In genomic region chr16:4414187-4414909, GRCh38 we compare ENCODE assay signal across 8 cellular contexts. TPM values are rescaled to one million over a fixed set of nuclear protein-coding genes. Genes with fewer than 3 reads are reported as not detected.
A peak's percentile ranks its signal among the peaks of the same experiment; 100 is the strongest.
DNase-seq lines count a peak whose midpoint lies in the region; ATAC-seq and TF ChIP-seq lines count a peak whose summit lies in the region.

No MANE protein-coding gene starts in this region.

- no peak overlapping the region for H3K4ac ChIP-seq in neuronal stem cell (ENCODE audit: low read length)

- H3K4me3 ChIP-seq in DND-41 (ENCODE audit: low read depth in 1 of 2, low read length in 2 of 2) (peak overlapping the region in 1 of 2 experiments; percentile 58; a peak in 1 of 4 replicates), neuronal stem cell (ENCODE audit: low read length in 2 of 2) (no peak overlapping the region)

- H3K4me1 ChIP-seq in DND-41 (ENCODE audit: insufficient read depth, low read length) = peaks cover 37% of the 10 kb centered on the region
- H3K4me1 ChIP-seq in neuronal stem cell (ENCODE audit: control insufficient read depth in 2 of 2, insufficient read depth in 1 of 2, low read depth in 1 of 2, low read length in 2 of 2) = peaks cover 8 to 16% of the 10 kb centered on the region in 2 donors

- no peak overlapping the region for H2BK5ac ChIP-seq in neuronal stem cell (ENCODE audit: low read length)

- peaks cover 52% of the 10 kb centered on the region for H4K20me1 ChIP-seq in DND-41 (ENCODE audit: insufficient read depth, low read length)

- H3K9ac ChIP-seq in DND-41 (ENCODE audit: low read depth, low read length) (peak overlapping the region; percentile 89), neuronal stem cell (ENCODE audit: low read depth, low read length, poor library complexity) (no peak overlapping the region)

- no CpG with 5 or more reads among the region's 7 CpGs for WGBS in neuronal stem cell (ENCODE audit: extremely low coverage in 2 of 2, insufficient read length in 2 of 2, insufficient replicate concordance in 1 of 2), 2 donors

- H3K27me3 ChIP-seq in DND-41 (ENCODE audit: insufficient read depth, low read length, poor library complexity) (no peaks in the 10 kb centered on the region), neuronal stem cell (ENCODE audit: control insufficient read depth in 3 of 3, insufficient read depth in 3 of 3, low read depth in 1 of 3, low read length in 3 of 3) (peaks cover 0 to 6% (median 0%) of the 10 kb centered on the region in 3 experiments)

- H3K27ac ChIP-seq in DND-41 (ENCODE audit: low read length) (no peak overlapping the region), neuronal stem cell (replicated peaks; ENCODE audit: low read length) (no peak overlapping the region)

- no peak overlapping the region for H3K18ac ChIP-seq in neuronal stem cell (ENCODE audit: low read length)

- H2AFZ ChIP-seq in DND-41 (ENCODE audit: low read depth, low read length) = no peak overlapping the region
- no peak overlapping the region for H2AFZ ChIP-seq in neuronal stem cell (ENCODE audit: low read length)

- H3K9me3 ChIP-seq in DND-41 (ENCODE audit: insufficient read depth, low read length, severe bottlenecking) (no peaks in the 10 kb centered on the region), neuronal stem cell (replicated peaks in 1 of 2; ENCODE audit: control insufficient read depth in 2 of 2, insufficient read depth in 1 of 2, low read depth in 1 of 2, low read length in 2 of 2) (no peaks in the 10 kb centered on the region)

- H2BK12ac ChIP-seq in neuronal stem cell (ENCODE audit: low read length) = no peak overlapping the region

- H3K23ac ChIP-seq in neuronal stem cell (ENCODE audit: low read depth, low read length, poor library complexity) = no peak overlapping the region

- no peak overlapping the region for H4K8ac ChIP-seq in neuronal stem cell (ENCODE audit: low read depth, low read length)

- H2BK15ac ChIP-seq in neuronal stem cell (ENCODE audit: low read length) = no peak overlapping the region

- no peak overlapping the region for H2AK5ac ChIP-seq in neuronal stem cell (ENCODE audit: low read depth, low read length)

- peaks cover 2% of the 10 kb centered on the region for H3K79me1 ChIP-seq in neuronal stem cell (ENCODE audit: low read depth, low read length)

- H2BK120ac ChIP-seq in neuronal stem cell (ENCODE audit: low read depth, low read length) = no peak overlapping the region

- DNase-seq in DND-41 (no peak), NCI-H146 (lab: John Stamatoyannopoulos, UW) (peak; percentile 56), omental fat pad (ENCODE audit: low spot score) (no peak), neuronal stem cell (ENCODE audit: low spot score) (no peak), NCI-H1436 treated with DMSO at 0.1 percent for 48 hours (lab: John Stamatoyannopoulos, UW) (no peak)
- peak; percentile 80 for DNase-seq in activated T-helper 9 cell treated with anti-CD3 and anti-CD28 coated beads, Interleukin-2, amount 50 U/mL, for 16 hours (ENCODE audit: low read depth)
- peak; percentile 39 to 56 for DNase-seq in stimulated activated CD4-positive, alpha-beta T cell treated with anti-CD3 and anti-CD28 coated beads, Interleukin-1b, Interleukin-23, amount 100 ng/mL, for 1 hour (ENCODE audit: low read depth in 2 of 2)

- peaks cover 40% of the 10 kb centered on the region for H3K36me3 ChIP-seq in DND-41 (ENCODE audit: insufficient read depth, low read length)
- H3K36me3 ChIP-seq in neuronal stem cell (replicated peaks in 1 of 2; ENCODE audit: control insufficient read depth in 2 of 2, insufficient read depth in 2 of 2, low read length in 2 of 2) = peaks cover 3 to 11% of the 10 kb centered on the region in 2 donors

- no peak overlapping the region for H3K14ac ChIP-seq in neuronal stem cell (ENCODE audit: low read length)

- no peak overlapping the region for H4K91ac ChIP-seq in neuronal stem cell (ENCODE audit: low read depth, low read length, poor library complexity)

- no peak for ATAC-seq in DND-41 (ENCODE audit: insufficient read depth, low read depth)
- peak; percentile 52 for ATAC-seq in GM21528 (IDR thresholded peaks at IDR 0.05; ENCODE audit: low FRiP score, unreplicated experiment)
- ATAC-seq in omental fat pad (ENCODE audit: low FRiP score) = no peak

- TF ChIP-seq CTCF in DND-41 (IDR thresholded peaks at IDR 0.05; ENCODE audit: borderline replicate concordance, extremely low read depth, low read length, poor library complexity, severe bottlenecking) (no peak), omental fat pad (IDR thresholded peaks at IDR 0.05) (no peak)

- peak overlapping the region; percentile 80 for H3K4me2 ChIP-seq in DND-41 (ENCODE audit: insufficient read depth, low read length)
- no peak overlapping the region for H3K4me2 ChIP-seq in neuronal stem cell (ENCODE audit: insufficient read depth, low read length, poor library complexity, severe bottlenecking)

- H3K79me2 ChIP-seq in DND-41 (ENCODE audit: insufficient read depth, low read length) = peaks cover 64% of the 10 kb centered on the region

RNA-seq across cellular contexts. Expression of gene CORO7, which starts 2.0 kb away (rescaled TPM):
- total RNA-seq in omental fat pad = 10 to 100 TPM; 15.1 to 46.3 (median 27.5) TPM
- 8.9 TPM for polyA plus RNA-seq in neuronal stem cell (2013, experiment 1 of 2)
- 10.3 TPM for polyA plus RNA-seq in neuronal stem cell (2013, experiment 2 of 2)

RNA-seq across cellular contexts. Expression of gene DNAJA3, which starts 11.3 kb away (rescaled TPM):
- total RNA-seq in omental fat pad = 10 to 100 TPM; 40.5 to 47.1 (median 42.3) TPM
- polyA plus RNA-seq in neuronal stem cell (2013, experiment 1 of 2) = 34.6 TPM
- 34.4 TPM for polyA plus RNA-seq in neuronal stem cell (2013, experiment 2 of 2)

RNA-seq across cellular contexts. Expression of gene VASN, which starts 42.7 kb away (rescaled TPM):
- total RNA-seq in omental fat pad = 10 to 100 TPM; 10.8 to 40.0 (median 25.8) TPM
- 7.8 TPM for polyA plus RNA-seq in neuronal stem cell (2013, experiment 1 of 2)
- polyA plus RNA-seq in neuronal stem cell (2013, experiment 2 of 2) = 7.6 TPM

Comparison
In these comparisons a context has a peak if more than half of its experiments do, and no peak if none do; other contexts are left out.
1. DNase-seq: peak in NCI-H146 (single experiment), activated T-helper 9 cell treated with anti-CD3 and anti-CD28 coated beads, Interleukin-2, amount 50 U/mL, for 16 hours (single experiment) and stimulated activated CD4-positive, alpha-beta T cell treated with anti-CD3 and anti-CD28 coated beads, Interleukin-1b, Interleukin-23, amount 100 ng/mL, for 1 hour (2 of 2); none in DND-41 (single experiment), omental fat pad (single experiment), neuronal stem cell (single experiment) and NCI-H1436 treated with DMSO at 0.1 percent for 48 hours (single experiment).